Comparison of ENCODE assay signal across 1 cellular context in the genomic region with DNA sequence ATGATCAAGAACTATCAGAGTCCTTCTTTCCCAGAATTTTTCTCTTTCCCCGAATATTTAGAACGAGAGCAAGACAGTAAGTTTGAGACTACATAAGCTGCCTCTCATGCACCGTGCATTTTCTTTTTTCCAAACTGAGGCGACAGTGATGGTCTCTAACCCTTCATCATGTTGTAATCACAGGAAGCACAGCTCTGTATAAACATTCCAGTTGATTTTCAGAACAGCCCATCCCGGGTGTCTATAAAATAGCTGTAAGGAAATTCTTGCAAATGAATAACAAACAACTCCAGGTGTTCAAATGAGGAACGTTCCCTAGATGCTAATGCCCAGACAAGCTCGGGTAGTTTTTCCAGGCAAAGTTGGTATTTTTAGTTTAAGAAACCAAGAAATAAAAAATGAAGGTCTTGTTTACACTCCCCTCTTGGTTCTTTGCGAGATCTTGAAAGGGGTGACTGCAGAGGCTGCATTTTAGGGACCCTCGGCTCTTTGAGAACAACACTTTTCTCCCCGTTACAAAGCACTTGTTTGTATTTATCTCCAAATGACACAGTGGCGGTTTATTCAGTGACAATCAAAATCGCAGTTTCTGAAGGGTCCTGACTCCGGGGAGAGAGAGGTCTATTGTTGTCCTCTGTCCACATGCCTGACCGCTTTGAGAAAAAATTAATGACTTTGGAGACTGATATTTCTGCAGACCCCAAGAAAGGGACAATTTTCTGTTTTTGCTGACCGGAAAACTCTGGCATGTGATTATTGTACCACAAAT.
TF ChIP-seq lines count a peak whose summit lies in the region.

No MANE protein-coding gene starts in this region.

TF ChIP-seq in HCT116, 20 proteins besides CTCF, POLR2A, EP300 and RAD21:
- TF ChIP-seq, protein P1, sequence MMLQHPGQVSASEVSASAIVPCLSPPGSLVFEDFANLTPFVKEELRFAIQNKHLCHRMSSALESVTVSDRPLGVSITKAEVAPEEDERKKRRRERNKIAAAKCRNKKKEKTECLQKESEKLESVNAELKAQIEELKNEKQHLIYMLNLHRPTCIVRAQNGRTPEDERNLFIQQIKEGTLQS (IDR thresholded peaks at IDR 0.05), result no peak
- 0 out of 2 replicates have a peak, but pooled peaks have one; percentile 72 for TF ChIP-seq EZH2phosphoT487 (IDR thresholded peaks at IDR 0.05; ENCODE audit: borderline replicate concordance)
